Comparison of ENCODE assay signal across 1 cellular context in genomic region chr5:122429545-122430327, GRCh38.
TF ChIP-seq lines count a peak whose summit lies in the region.

No MANE protein-coding gene starts in this region.

TF ChIP-seq in WTC11, 78 proteins besides CTCF, POLR2A, EP300 and RAD21 (continued from another document):
- TF ChIP-seq ARID4B (CRISPR knock-in tag; IDR thresholded peaks at IDR 0.05; ENCODE audit: borderline replicate concordance): no peak
